Comparison of ENCODE assay signal across 1 cellular context in the genomic region with DNA sequence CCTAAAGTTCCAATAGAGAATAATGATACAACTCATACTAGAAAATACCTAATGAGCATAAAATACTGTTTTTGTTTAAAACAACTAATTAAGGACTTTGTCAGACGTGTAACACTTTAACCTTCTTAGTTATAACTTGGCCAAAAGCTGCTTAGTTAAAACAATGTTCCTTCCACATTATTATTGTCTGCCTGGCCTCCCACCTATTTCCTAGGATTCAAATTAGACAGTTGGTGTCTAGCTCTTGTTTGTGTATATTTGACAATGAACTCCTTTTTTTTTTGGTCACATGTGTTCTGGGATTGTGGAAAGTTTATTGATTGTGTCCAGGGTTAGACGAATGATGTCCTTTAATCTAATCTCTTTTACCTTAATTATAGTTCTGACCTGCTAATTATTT.
TF ChIP-seq lines count a peak whose summit lies in the region.

No MANE protein-coding gene starts in this region.

TF ChIP-seq in endothelial cell of umbilical vein, 7 proteins besides CTCF, POLR2A, EP300 and RAD21:
- TF ChIP-seq, protein P1, sequence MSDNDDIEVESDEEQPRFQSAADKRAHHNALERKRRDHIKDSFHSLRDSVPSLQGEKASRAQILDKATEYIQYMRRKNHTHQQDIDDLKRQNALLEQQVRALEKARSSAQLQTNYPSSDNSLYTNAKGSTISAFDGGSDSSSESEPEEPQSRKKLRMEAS (IDR thresholded peaks at IDR 0.05; ENCODE audit: insufficient read depth, insufficient read length): no peak
- TF ChIP-seq JUN (IDR thresholded peaks at IDR 0.05; ENCODE audit: borderline replicate concordance, insufficient read depth, insufficient read length, low read depth) (no peak), EZH2 (IDR thresholded peaks at IDR 0.05; ENCODE audit: borderline replicate concordance, low read depth, low read length, severe bottlenecking) (no peak), GATA2 (IDR thresholded peaks at IDR 0.05; ENCODE audit: insufficient read depth, insufficient read length, low read depth, low read length) (no peak), MYC (IDR thresholded peaks at IDR 0.05; ENCODE audit: low read depth, low read length) (no peak), FOS (IDR thresholded peaks at IDR 0.05; ENCODE audit: borderline replicate concordance, insufficient read depth, low read length) (no peak), POLR2AphosphoS5 (IDR thresholded peaks at IDR 0.05; ENCODE audit: insufficient read depth, low read depth, low read length) (no peak)
